35 cellular contexts compared by ENCODE assay signal in genomic region chr3:123483146-123483545, GRCh38. TPM values are rescaled to one million over a fixed set of nuclear protein-coding genes. Genes with fewer than 3 reads are reported as not detected.
"Had no signal": no experiment of that assay in that cellular context is flagged by ENCODE, and none has a peak within 500 bp of the region (broad histone marks: within the 10 kb centered on the region; RNA-seq: fewer than 3 reads in every experiment).

No MANE protein-coding gene starts in this region.

- H3K9me3 ChIP-seq: adrenal gland, body of pancreas, breast epithelium had no signal

- H3K4me3 ChIP-seq: adrenal gland, body of pancreas, breast epithelium had no signal

- DNase-seq: activated B cell treated with CpG ODN at 0.5 μM for 24 hours; activated CD4-positive, alpha-beta memory T cell treated with anti-CD3 and anti-CD28 coated beads for 36 hours; activated CD4-positive, alpha-beta T cell treated with anti-CD3 and anti-CD28 coated beads for 4 hours; activated CD4-positive, alpha-beta T cell treated with anti-CD3 and anti-CD28 coated beads, Interleukin-2, amount 10 ng/mL, durations not matched to agents 24 days and 14 days; activated CD4-positive, alpha-beta T cell treated with anti-CD3 and anti-CD28 coated beads, Interleukin-2, amount 50 U/mL, for 1 hour; activated CD4-positive, alpha-beta T cell treated with anti-CD3 and anti-CD28 coated beads, Interleukin-2, amount 50 U/mL, for 4 hours; activated CD4-positive, CD25-positive, alpha-beta regulatory T cell treated with anti-CD3 and anti-CD28 coated beads, Interleukin-2, amount 50 U/mL, for 72 hours; activated CD8-positive, alpha-beta memory T cell treated with anti-CD3 and anti-CD28 coated beads, Interleukin-2, amount 50 U/mL, for 4 hours; activated CD8-positive, alpha-beta T cell treated with anti-CD3 and anti-CD28 coated beads for 36 hours; activated effector memory CD4-positive, alpha-beta T cell treated with anti-CD3 and anti-CD28 coated beads, Interleukin-2, amount 50 U/mL, for 16 hours; activated gamma-delta T cell treated with Interleukin-2 at 50 U/mL for 16 hours; activated naive CD4-positive, alpha-beta T cell; activated naive CD4-positive, alpha-beta T cell treated with anti-CD3 and anti-CD28 coated beads for 36 hours; activated naive CD4-positive, alpha-beta T cell treated with anti-CD3 and anti-CD28 coated beads, Interleukin-2, amount 50 U/mL, for 16 hours; activated naive CD8-positive, alpha-beta T cell treated with anti-CD3 and anti-CD28 coated beads for 36 hours; activated T-cell treated with anti-CD3 and anti-CD28 coated beads for 4 hours; activated T-cell treated with anti-CD3 and anti-CD28 coated beads, Interleukin-2, amount 50 U/mL, for 1 hour; activated T-cell treated with anti-CD3 and anti-CD28 coated beads, Interleukin-2, amount 50 U/mL, for 4 hours; activated T-cell treated with anti-CD3 and anti-CD28 coated beads, Interleukin-2, amount 50 U/mL, for 72 hours; adrenal gland; amniotic stem cell; aorta; body of pancreas; brain microvascular endothelial cell; central memory CD4-positive, alpha-beta T cell; T-helper 2 cell; T-helper 9 cell had no signal

- H3K36me3 ChIP-seq: adrenal gland, brain microvascular endothelial cell, breast epithelium had no signal

- H3K27ac ChIP-seq: adrenal gland, body of pancreas, brain microvascular endothelial cell, VCaP had no signal

- FAIRE-seq: astrocyte, TTC549 had no signal

- H3K27me3 ChIP-seq: adrenal gland, body of pancreas, breast epithelium had no signal

- H3K4me1 ChIP-seq: adrenal gland, body of pancreas, breast epithelium had no signal

- ATAC-seq: activated CD8-positive, alpha-beta T cell treated with anti-CD3 and anti-CD28 coated beads for 36 hours; activated naive CD4-positive, alpha-beta T cell treated with anti-CD3 and anti-CD28 coated beads, Interleukin-2, amount 50 U/mL, for 72 hours; activated T-cell treated with anti-CD3 and anti-CD28 coated beads, Interleukin-2, amount 50 U/mL, for 4 hours; activated T-cell treated with anti-CD3 and anti-CD28 coated beads, Interleukin-2, amount 50 U/mL, for 72 hours; activated T-helper 17 cell treated with anti-CD3 and anti-CD28 coated beads, Interleukin-2, amount 50 U/mL, for 72 hours; body of pancreas had no signal

RNA-seq across cellular contexts. Expression of gene ADCY5, which starts 34.3 kb away (rescaled TPM):
- total RNA-seq: activated B cell treated with CpG ODN at 0.5 μM for 24 hours; activated CD4-positive, alpha-beta memory T cell treated with anti-CD3 and anti-CD28 coated beads for 36 hours; activated CD4-positive, alpha-beta T cell treated with anti-CD3 and anti-CD28 coated beads, Interleukin-2, amount 10 ng/mL, durations not matched to agents 24 days and 14 days; activated CD8-positive, alpha-beta memory T cell treated with anti-CD3 and anti-CD28 coated beads for 36 hours; activated CD8-positive, alpha-beta T cell treated with anti-CD3 and anti-CD28 coated beads for 36 hours; activated naive CD4-positive, alpha-beta T cell treated with anti-CD3 and anti-CD28 coated beads, Interleukin-2, amount 50 U/mL, for 72 hours; activated naive CD8-positive, alpha-beta T cell treated with anti-CD3 and anti-CD28 coated beads for 36 hours; activated T-cell treated with anti-CD3 and anti-CD28 coated beads, Interleukin-2, amount 50 U/mL, for 72 hours; activated T-helper 1 cell treated with anti-CD3 and anti-CD28 coated beads, Interleukin-12 subunit alpha, Interleukin-12 subunit beta, Interleukin-2, Interleukin-4 antibody, amounts not matched to agents 30 ng/mL and 10 ng/mL and 1 ng/mL, durations not matched to agents 14 hours and 24 hours and 36 hours; activated T-helper 17 cell treated with anti-CD3 and anti-CD28 coated beads, Interleukin-2, amount 50 U/mL, for 72 hours had no signal
